Comparison of ENCODE assay signal across 11 cellular contexts in genomic region chr14:74500417-74501134, GRCh38. TPM values are rescaled to one million over a fixed set of nuclear protein-coding genes. Genes with fewer than 3 reads are reported as not detected.
A peak's percentile ranks its signal among the peaks of the same experiment; 100 is the strongest.
DNase-seq lines count a peak whose midpoint lies in the region; ATAC-seq and TF ChIP-seq lines count a peak whose summit lies in the region.
"Had no signal": no experiment of that assay in that cellular context is flagged by ENCODE, and none has a peak within 500 bp of the region (broad histone marks: within the 10 kb centered on the region; RNA-seq: fewer than 3 reads in every experiment).

No MANE protein-coding gene starts in this region.

- peak overlapping the region; percentile 41 to 49 for H3K27ac Mint-ChIP-seq in effector memory CD8-positive, alpha-beta T cell
- H3K27ac Mint-ChIP-seq in neural progenitor cell = peak overlapping the region; percentile 89

- TF ChIP-seq CTCF in IMR-90 (conservative IDR thresholded peaks at IDR 0.05; ENCODE audit: low read depth, low read length) (no peak), neural progenitor cell (IDR thresholded peaks at IDR 0.05) (no peak)

- 0 out of 2 replicates have a peak overlapping the region, but pooled peaks have one; percentile 24 for H4K91ac ChIP-seq in IMR-90 (ENCODE audit: insufficient read depth, low read depth, low read length)

- peaks cover 20% of the 10 kb centered on the region for H3K36me3 ChIP-seq in IMR-90 (ENCODE audit: control insufficient read depth, insufficient read depth, low read length)
- peaks cover 7% of the 10 kb centered on the region for H3K36me3 ChIP-seq in neural progenitor cell

- peaks cover 40% of the 10 kb centered on the region for H3F3A ChIP-seq in neural progenitor cell (ENCODE audit: low read depth)

- peak overlapping the region; percentile 52; the same call in 1 of the 2 replicates for H2BK20ac ChIP-seq in IMR-90 (ENCODE audit: low read depth, low read length)

- H3K27ac ChIP-seq in IMR-90 (ENCODE audit: insufficient read depth, low read length) = no peak overlapping the region
- H3K27ac ChIP-seq in neural progenitor cell = peak overlapping the region; percentile 63

- H3K4me2 ChIP-seq in IMR-90 (ENCODE audit: low read depth, low read length) = no peak overlapping the region
- peak overlapping the region; percentile 50 for H3K4me2 ChIP-seq in neural progenitor cell

- H3K9me3 ChIP-seq in IMR-90 (ENCODE audit: control insufficient read depth, insufficient read depth, low read length) (no peaks in the 10 kb centered on the region), neural progenitor cell (ENCODE audit: low read depth) (no peaks in the 10 kb centered on the region)

- peaks cover 11 to 25% of the 10 kb centered on the region in 2 experiments for H3K79me1 ChIP-seq in IMR-90 (ENCODE audit: low read depth in 1 of 2, low read length in 2 of 2)

- no peak overlapping the region for H3K18ac ChIP-seq in IMR-90 (ENCODE audit: low read depth, low read length)

- dilution Hi-C loops in IMR-90 (cut with HindIII; ENCODE audit: low sequenced_read_pairs, unreplicated experiment) = no loop called here

- WGBS in IMR-90 (ENCODE audit: extremely low coverage in 2 of 2, insufficient read length in 1 of 2), 2 experiments = 82% methylated on average over 5 of the region's 10 CpGs; no CpG with 5 or more reads in 1 of the 2 experiments

- peak overlapping the region; percentile 79; the same call in 1 of the 2 replicates for H2AK5ac ChIP-seq in IMR-90 (ENCODE audit: low read depth, low read length)

- H3K4me3 ChIP-seq in IMR-90 (ENCODE audit: insufficient read depth, low read depth, low read length) (no peak overlapping the region), neural progenitor cell (no peak overlapping the region)

- H3K4me1 ChIP-seq in IMR-90 (ENCODE audit: control insufficient read depth, insufficient read depth, low read length) (peaks cover 3% of the 10 kb centered on the region; the same call in 1 of the 2 replicates), neural progenitor cell (peaks cover 25% of the 10 kb centered on the region)

- no peak overlapping the region; the same call in 1 of the 2 replicates for H3K56ac ChIP-seq in IMR-90 (ENCODE audit: extremely low read depth, insufficient read depth, low read length)

- H4K5ac ChIP-seq in IMR-90 (ENCODE audit: low read depth, low read length) = no peak overlapping the region

- H2BK120ac ChIP-seq in IMR-90 (ENCODE audit: low read depth, low read length) = no peak overlapping the region

- TF ChIP-seq POLR2A in IMR-90 (IDR thresholded peaks at IDR 0.05; ENCODE audit: low read depth, low read length) = no peak

- intact Hi-C loops in IMR-90 (cut with micrococcal nuclease) = loop anchor here (1.0 kb wide), 3 partner anchors 109 to 304 kb away; no protein-coding TSS in a partner anchor

- no peaks in the 10 kb centered on the region for H3K27me3 ChIP-seq in IMR-90 (ENCODE audit: control insufficient read depth, insufficient read depth, low read length)
- no peaks in the 10 kb centered on the region for H3K27me3 ChIP-seq in neural progenitor cell

- in situ Hi-C loops in IMR-90 (cut with MboI; ENCODE audit: low sequenced_read_pairs) = loop anchor here (5.0 to 10.0 kb wide), 2 partner anchors 107 to 294 kb away; no protein-coding TSS in a partner anchor

- H3K23ac ChIP-seq in IMR-90 (ENCODE audit: low read depth, low read length) = no peak overlapping the region

- TF ChIP-seq RAD21 in IMR-90 (IDR thresholded peaks at IDR 0.05; ENCODE audit: low read length) = no peak

- H3K9me1 ChIP-seq in IMR-90 (ENCODE audit: insufficient read depth, low read length) = no peaks in the 10 kb centered on the region; the same call in 1 of the 2 replicates

- H2BK5ac ChIP-seq in IMR-90 (ENCODE audit: low read depth, low read length, poor library complexity, severe bottlenecking) = no peak overlapping the region

- peak; percentile 52 for DNase-seq in NCI-H146 (lab: John Stamatoyannopoulos, UW)
- DNase-seq in NCI-H146 treated with DMSO at 0.1 percent for 48 hours (lab: John Stamatoyannopoulos, UW; ENCODE audit: unreplicated experiment) = no peak
- no peak for DNase-seq in IMR-90
- DNase-seq in effector memory CD8-positive, alpha-beta T cell = no peak
- DNase-seq in neural progenitor cell (ENCODE audit: low spot score) = peak; percentile 68
- DNase-seq in GM03348 (ENCODE audit: low spot score) = no peak
- no peak for DNase-seq in activated naive CD4-positive, alpha-beta T cell treated with Interleukin-2 at 50 U/mL for 16 hours
- no peak for DNase-seq in stimulated activated CD4-positive, alpha-beta T cell treated with anti-CD3 and anti-CD28 coated beads, Interleukin-4, amount 100 ng/mL, for 4 hours
- DNase-seq: activated CD4-positive, alpha-beta T cell treated with anti-CD3 and anti-CD28 coated beads for 4 hours; CD4-positive, alpha-beta T cell; cerebellar nuclear complex had no signal

- H4K8ac ChIP-seq in IMR-90 (ENCODE audit: low read depth in 2 of 2, low read length in 2 of 2) = 0 out of 4 replicates have a peak overlapping the region, but pooled peaks of 1 of the 2 experiments have one; percentile 52

- H3K4me3 Mint-ChIP-seq in effector memory CD8-positive, alpha-beta T cell = no peak overlapping the region
- H3K4me3 Mint-ChIP-seq in neural progenitor cell = no peak overlapping the region
- H3K4me3 Mint-ChIP-seq: CD4-positive, alpha-beta T cell had no signal

- H4K20me1 ChIP-seq in IMR-90 (ENCODE audit: insufficient read depth, low read length) (no peaks in the 10 kb centered on the region), neural progenitor cell (ENCODE audit: low read depth) (peaks cover 6% of the 10 kb centered on the region)

- ATAC-seq in IMR-90 (ENCODE audit: low read depth) = peak; percentile 9
- no peak for ATAC-seq in effector memory CD8-positive, alpha-beta T cell (replicated peaks)

- no peak overlapping the region for H3K9ac ChIP-seq in IMR-90 (ENCODE audit: low read depth, low read length)
- H3K9ac ChIP-seq in neural progenitor cell = no peak overlapping the region

- H3K14ac ChIP-seq in IMR-90 (replicated peaks; ENCODE audit: low read depth, low read length) = no peak overlapping the region

- peaks cover 4% of the 10 kb centered on the region for H3K36me3 Mint-ChIP-seq in effector memory CD8-positive, alpha-beta T cell (ENCODE audit: insufficient read depth)
- peaks cover 2% of the 10 kb centered on the region for H3K36me3 Mint-ChIP-seq in neural progenitor cell

- no peak overlapping the region for H2AK9ac ChIP-seq in IMR-90 (replicated peaks; ENCODE audit: low read depth, low read length, poor library complexity)

- H2BK15ac ChIP-seq in IMR-90 (ENCODE audit: low read depth, low read length) = no peak overlapping the region; the same call in 2 of the 3 replicates

- H2AFZ ChIP-seq in IMR-90 (replicated peaks; ENCODE audit: low read length, poor library complexity) = no peak overlapping the region
- no peak overlapping the region for H2AFZ ChIP-seq in neural progenitor cell (replicated peaks)

- peaks cover 9% of the 10 kb centered on the region for H3K79me2 ChIP-seq in neural progenitor cell (ENCODE audit: low read depth)

- BruUV-seq in IMR-90 (replicated peaks; lab: Mats Ljungman, UMichigan) = no TSS peak

- POLR2A ChIA-PET in IMR-90 (lab: Charles Lee; ENCODE audit: unreplicated experiment) = interaction anchor here (0.6 kb wide), 1 partner anchor 106 kb away, joined by 3 read pairs; no protein-coding TSS in a partner anchor

- H3K4ac ChIP-seq in IMR-90 (ENCODE audit: low read depth, low read length) = peak overlapping the region; percentile 77

- H3K4me1 Mint-ChIP-seq in effector memory CD8-positive, alpha-beta T cell (ENCODE audit: low read depth in 2 of 2) = peaks cover 0 to 6% of the 10 kb centered on the region in 2 donors
- peaks cover 18% of the 10 kb centered on the region for H3K4me1 Mint-ChIP-seq in neural progenitor cell

- CTCF ChIA-PET in IMR-90 (lab: Yijun Ruan, JAX) = no interaction called here

- no peaks in the 10 kb centered on the region for H3K9me3 Mint-ChIP-seq in effector memory CD8-positive, alpha-beta T cell
- H3K9me3 Mint-ChIP-seq in neural progenitor cell = no peaks in the 10 kb centered on the region
- H3K9me3 Mint-ChIP-seq: CD4-positive, alpha-beta T cell had no signal

- no peaks in the 10 kb centered on the region for H3K27me3 Mint-ChIP-seq in effector memory CD8-positive, alpha-beta T cell
- H3K27me3 Mint-ChIP-seq in neural progenitor cell (ENCODE audit: insufficient read depth, low read depth) = peaks cover 4% of the 10 kb centered on the region
- H3K27me3 Mint-ChIP-seq: CD4-positive, alpha-beta T cell had no signal

TF ChIP-seq in IMR-90, 13 proteins besides CTCF, POLR2A, EP300 and RAD21 (continues in another document):
- TF ChIP-seq SMC3 (IDR thresholded peaks at IDR 0.05; ENCODE audit: low read depth, low read length) (no peak), RFX5 (IDR thresholded peaks at IDR 0.05; ENCODE audit: low read depth, low read length) (no peak), MXI1 (IDR thresholded peaks at IDR 0.05; ENCODE audit: borderline replicate concordance, low read depth, low read length) (no peak), CHD1 (IDR thresholded peaks at IDR 0.05; ENCODE audit: low read depth, low read length) (no peak), USF2 (IDR thresholded peaks at IDR 0.05; ENCODE audit: low read depth, low read length) (no peak), RCOR1 (IDR thresholded peaks at IDR 0.05; ENCODE audit: insufficient replicate concordance, low read length) (no peak)

RNA-seq across cellular contexts. Expression of gene ISCA2, which starts 7.0 kb away (rescaled TPM):
- total RNA-seq in IMR-90 (2012; rRNA removed) (5.4 and 9.2 TPM in 2 replicates), neural progenitor cell (ENCODE audit: low replicate concordance) (45.5 and 47.0 TPM in 2 replicates)
- polyA plus RNA-seq in IMR-90 (2012; rRNA removed) = 25.7 and 25.8 TPM in 2 replicates
- 2.7 and 5.1 TPM in 2 replicates for polyA plus RNA-seq in IMR-90 (2012; cell fraction: cytosol; rRNA removed)
- polyA plus RNA-seq in IMR-90 (2012; cell fraction: nucleus; rRNA removed; ENCODE audit: low replicate concordance) = 1.3 and 5.5 TPM in 2 replicates

RNA-seq across cellular contexts. Expression of gene NPC2, which starts 7.5 kb away (rescaled TPM):
- total RNA-seq in IMR-90 (2012; rRNA removed) (123 and 210 TPM in 2 replicates), neural progenitor cell (ENCODE audit: low replicate concordance) (371 and 405 TPM in 2 replicates)
- polyA plus RNA-seq in IMR-90 (2012; rRNA removed) = 272 and 273 TPM in 2 replicates
- 197 and 369 TPM in 2 replicates for polyA plus RNA-seq in IMR-90 (2012; cell fraction: cytosol; rRNA removed)
- 66.2 and 72.0 TPM in 2 replicates for polyA plus RNA-seq in IMR-90 (2012; cell fraction: nucleus; rRNA removed; ENCODE audit: low replicate concordance)

Comparison
In these comparisons a context has a peak if more than half of its experiments do, and no peak if none do; other contexts are left out.
1. DNase-seq: peak in NCI-H146 (single experiment) and neural progenitor cell (single experiment); none in NCI-H146 treated with DMSO at 0.1 percent for 48 hours (single experiment), IMR-90 (single experiment), effector memory CD8-positive, alpha-beta T cell (0 of 3), GM03348 (single experiment), activated naive CD4-positive, alpha-beta T cell treated with Interleukin-2 at 50 U/mL for 16 hours (single experiment) and stimulated activated CD4-positive, alpha-beta T cell treated with anti-CD3 and anti-CD28 coated beads, Interleukin-4, amount 100 ng/mL, for 4 hours (0 of 2).